Comparison of ENCODE assay signal across 33 cellular contexts in the genomic region with DNA sequence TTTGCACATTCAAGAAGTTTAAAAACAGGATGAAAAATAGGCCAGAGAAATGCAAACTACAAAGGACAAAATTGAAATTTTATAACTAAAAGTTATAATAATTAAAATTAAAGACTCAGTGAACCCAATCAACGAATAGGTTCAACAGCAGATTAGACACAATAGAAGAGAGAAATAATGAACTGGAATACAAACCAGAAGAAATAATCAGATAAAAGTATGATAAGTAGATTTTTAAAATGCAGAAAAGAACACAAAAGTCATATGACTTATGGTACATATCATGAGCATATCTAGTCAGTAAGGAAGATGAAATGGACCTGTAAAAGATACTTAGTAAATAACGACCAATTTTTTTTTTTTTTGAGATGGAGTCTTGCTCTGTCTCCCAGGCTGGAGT.
"Had no signal": no experiment of that assay in that cellular context is flagged by ENCODE, and none has a peak within 500 bp of the region (broad histone marks: within the 10 kb centered on the region; RNA-seq: fewer than 3 reads in every experiment).

No MANE protein-coding gene starts in this region.

- DNase-seq: Karpas-422, Kasumi-1, MG63, MM.1S, MV-4-11, NCI-H1048, NCI-H1092, NCI-H1092 treated with DMSO at 0.1 percent for 48 hours, NCI-H1105, NCI-H1105 treated with DMSO at 0.1 percent for 48 hours, NCI-H1417, NCI-H1417 treated with DMSO at 0.1 percent for 48 hours, NCI-H1436, NCI-H1436 treated with DMSO at 0.1 percent for 48 hours, NCI-H146, NCI-H187, NCI-H187 treated with DMSO at 0.1 percent for 48 hours, NCI-H1930, NCI-H2029, NCI-H2029 treated with DMSO at 0.1 percent for 48 hours, NCI-H2081, NCI-H2081 treated with DMSO at 0.1 percent for 48 hours, NCI-H2107, NCI-H2171, NCI-H2171 treated with DMSO at 0.1 percent for 48 hours, NCI-H2227 treated with DMSO at 0.1 percent for 48 hours, NCI-H226, NCI-H345, NCI-H446, NCI-H446 treated with DMSO at 0.1 percent for 48 hours, NCI-H510A, NCI-H510A treated with DMSO at 0.1 percent for 48 hours, NCI-H524 had no signal

- H3K36me3 ChIP-seq: MG63 had no signal

- H3K27me3 ChIP-seq: MG63 had no signal

- H3K4me3 ChIP-seq: MG63 had no signal
